In genomic region chr3:14949126-14949525, GRCh38 we compare ENCODE assay signal across 8 cellular contexts. TPM values are rescaled to one million over a fixed set of nuclear protein-coding genes. Genes with fewer than 3 reads are reported as not detected.
DNase-seq lines count a peak whose midpoint lies in the region; ATAC-seq and TF ChIP-seq lines count a peak whose summit lies in the region.

No MANE protein-coding gene starts in this region.

- no peak overlapping the region for H3K23ac ChIP-seq in trophoblast cell (ENCODE audit: low read length)

- H2BK5ac ChIP-seq in trophoblast cell (ENCODE audit: low read depth, low read length, poor library complexity) = no peak overlapping the region

- H3K27me3 ChIP-seq in esophagus squamous epithelium = no peaks in the 10 kb centered on the region
- H3K27me3 ChIP-seq in trophoblast cell (ENCODE audit: insufficient read depth, low read length) = no peaks in the 10 kb centered on the region

- H3K9ac ChIP-seq in trophoblast cell (ENCODE audit: low read length) = no peak overlapping the region

- no peak overlapping the region for H4K12ac ChIP-seq in trophoblast cell (ENCODE audit: low read depth, low read length)

- H3K36me3 ChIP-seq in esophagus squamous epithelium (peaks cover 4 to 16% (median 8%) of the 10 kb centered on the region in 3 donors), trophoblast cell (ENCODE audit: control insufficient read depth in 1 of 2, insufficient read depth in 2 of 2, low read length in 2 of 2) (peaks cover 8 to 10% of the 10 kb centered on the region in 2 experiments)

- ATAC-seq in GM19351 (IDR thresholded peaks at IDR 0.05; ENCODE audit: unreplicated experiment) = no peak

- DNase-seq in EL (peak; percentile 27), RPMI7951 (ENCODE audit: low read depth) (peak; percentile 20), esophagus squamous epithelium (lab: John Stamatoyannopoulos, UW) (no peak), trophoblast cell (no peak), amniotic stem cell (lab: John Stamatoyannopoulos, UW) (no peak), NCI-H82 treated with DMSO at 0.1 percent for 48 hours (lab: John Stamatoyannopoulos, UW; ENCODE audit: unreplicated experiment) (no peak), GM10266 (ENCODE audit: extremely low spot score) (no peak)

- no peaks in the 10 kb centered on the region for H3K9me3 ChIP-seq in esophagus squamous epithelium
- H3K9me3 ChIP-seq in trophoblast cell (ENCODE audit: insufficient read depth, low read depth, low read length) = no peaks in the 10 kb centered on the region

- H2AFZ ChIP-seq in trophoblast cell (ENCODE audit: insufficient read depth, low read length, poor library complexity) = no peak overlapping the region

- no peak overlapping the region for H4K91ac ChIP-seq in trophoblast cell (ENCODE audit: low read depth, low read length)

- H3K4me3 ChIP-seq in esophagus squamous epithelium = peak overlapping the region; percentile 74 to 94 (median 82)
- no peak overlapping the region for H3K4me3 ChIP-seq in trophoblast cell (ENCODE audit: low read depth, low read length)

- peak overlapping the region; percentile 57 for H3K4ac ChIP-seq in trophoblast cell (ENCODE audit: low read depth, low read length)

- H3K18ac ChIP-seq in trophoblast cell (ENCODE audit: low read length) = no peak overlapping the region

- TF ChIP-seq CTCF in esophagus squamous epithelium (IDR thresholded peaks at IDR 0.05) (no peak), GM10266 (IDR thresholded peaks at IDR 0.05; ENCODE audit: control insufficient read depth, insufficient read depth, low read depth, missing control alignments) (no peak)

- H3K14ac ChIP-seq in trophoblast cell (ENCODE audit: low read length) = no peak overlapping the region

- no peak overlapping the region for H2BK120ac ChIP-seq in trophoblast cell (ENCODE audit: insufficient read depth, low read length, poor library complexity)

- H3K79me2 ChIP-seq in trophoblast cell (ENCODE audit: control insufficient read depth, insufficient read depth, low read length, poor library complexity) = peaks cover 13% of the 10 kb centered on the region

- peak overlapping the region; percentile 73 for H3K4me2 ChIP-seq in trophoblast cell (ENCODE audit: low read length)

- WGBS in esophagus squamous epithelium, 2 donors = 28 to 29% methylated on average over 5 of the region's 5 CpGs
- WGBS in trophoblast cell (ENCODE audit: extremely low coverage, insufficient coverage, insufficient read length) = no CpG with 5 or more reads among the region's 5 CpGs

- H3K27ac ChIP-seq in esophagus squamous epithelium = peak overlapping the region; percentile 97 to 100 (median 100)
- H3K27ac ChIP-seq in trophoblast cell (ENCODE audit: low read depth, low read length) = no peak overlapping the region

- TF ChIP-seq POLR2A in esophagus squamous epithelium (IDR thresholded peaks at IDR 0.05) = no peak

- H3K4me1 ChIP-seq in esophagus squamous epithelium (peaks cover 15 to 51% (median 31%) of the 10 kb centered on the region in 3 donors), trophoblast cell (ENCODE audit: control insufficient read depth in 1 of 2, insufficient read depth in 2 of 2, low read length in 2 of 2) (peaks cover 0 to 6% of the 10 kb centered on the region in 2 experiments)

- no peak overlapping the region for H4K8ac ChIP-seq in trophoblast cell (ENCODE audit: low read depth, low read length)

- intact Hi-C loops in esophagus squamous epithelium (cut with DNase I) = no loop called here

- no peak overlapping the region for H2AK5ac ChIP-seq in trophoblast cell (ENCODE audit: low read length)

- no peak overlapping the region for H2BK12ac ChIP-seq in trophoblast cell (ENCODE audit: low read length)

- H3K79me1 ChIP-seq in trophoblast cell (ENCODE audit: low read length) = peaks cover 11% of the 10 kb centered on the region

RNA-seq across cellular contexts. Expression of gene NR2C2, which starts 1.7 kb away (rescaled TPM):
- 23.7 and 30.4 TPM in 2 replicates for total RNA-seq in RPMI7951 (2014; rRNA removed; shearing (Covaris generic))
- 10 to 100 TPM; 14.1 to 37.2 (median 26.3) TPM for total RNA-seq in esophagus squamous epithelium
- 21.7 and 24.2 TPM in 2 replicates for polyA plus RNA-seq in trophoblast cell (2013)

Comparison
In these comparisons a context has a peak if more than half of its experiments do, and no peak if none do; other contexts are left out.
1. DNase-seq: peak in EL (single experiment) and RPMI7951 (single experiment); none in esophagus squamous epithelium (single experiment), trophoblast cell (0 of 2), amniotic stem cell (single experiment), NCI-H82 treated with DMSO at 0.1 percent for 48 hours (single experiment) and GM10266 (single experiment).